1 cellular context compared by ENCODE assay signal in the genomic region with DNA sequence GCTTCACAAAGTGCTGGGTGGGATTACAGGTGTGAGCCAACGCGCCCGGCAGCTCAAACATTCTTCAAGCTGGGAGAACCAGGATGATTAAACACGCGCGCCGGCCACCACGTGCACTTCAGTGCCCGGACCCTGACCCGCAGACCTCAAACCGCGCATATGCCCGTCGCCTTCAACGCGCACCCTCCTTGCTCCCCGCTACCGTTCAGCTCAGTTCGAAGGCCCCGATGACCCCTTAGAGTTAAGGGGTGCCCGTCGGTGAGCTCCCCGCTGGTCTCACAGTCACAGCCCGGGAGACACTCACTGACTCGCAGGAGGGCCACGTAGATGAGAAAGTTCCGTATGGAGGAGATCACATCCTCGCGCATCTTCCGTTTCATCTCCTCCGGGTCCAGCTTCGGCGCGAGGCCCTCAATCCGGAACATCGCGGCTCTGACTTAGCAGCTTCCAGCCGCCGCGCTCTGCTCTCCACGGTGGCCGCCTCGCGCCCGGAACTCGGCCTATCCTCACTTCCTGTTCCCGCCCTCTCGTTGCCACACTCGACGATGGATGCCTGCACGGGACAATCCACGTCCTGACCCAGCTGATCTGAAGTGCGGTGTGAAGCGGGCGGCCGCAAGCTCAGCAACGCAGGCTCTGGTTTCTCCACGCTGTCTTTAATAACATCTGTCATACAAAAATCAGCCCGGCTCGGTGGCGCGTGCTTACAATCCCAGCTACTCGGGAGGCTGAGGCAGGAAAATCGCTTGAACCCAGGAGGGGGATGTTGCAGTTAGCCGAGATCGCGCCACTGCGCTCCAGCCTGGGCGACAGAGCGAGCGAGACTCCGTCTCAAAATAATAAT.
TF ChIP-seq lines count a peak whose summit lies in the region.

TSS of gene TOMM5 (minus strand) at position 490 of the 844 bp plus-strand sequence. CDS start at position 425, 65 bp downstream.

TF ChIP-seq in K562, 482 proteins besides CTCF, POLR2A, EP300 and RAD21 (continued from another document and continues in another):
- TF ChIP-seq FOXM1 (IDR thresholded peaks at IDR 0.05; ENCODE audit: low read depth) (no peak; the same call in 1 of the 2 replicates), FOXM1 (CRISPR knock-in tag; IDR thresholded peaks at IDR 0.05; ENCODE audit: low read depth) (no peak), DACH1 (IDR thresholded peaks at IDR 0.05; ENCODE audit: partially characterized antibody) (no peak), CREBBP (IDR thresholded peaks at IDR 0.05; ENCODE audit: low read depth, low read length) (no peak), ZNF253 (CRISPR knock-in tag; conservative IDR thresholded peaks at IDR 0.05) (no peak), CREM (IDR thresholded peaks at IDR 0.05; ENCODE audit: low read depth) (peak; percentile 87), ZNF24 (IDR thresholded peaks at IDR 0.05) (peak; percentile 23; the same call in 1 of the 2 replicates), MCM7 (IDR thresholded peaks at IDR 0.05) (no peak), ZNF639 (CRISPR knock-in tag; conservative IDR thresholded peaks at IDR 0.05 in 1 of 2, IDR thresholded peaks at IDR 0.05 in 1 of 2) (no peak; a peak in 2 of 4 replicates), GTF3C2 (IDR thresholded peaks at IDR 0.05; ENCODE audit: borderline replicate concordance, extremely low read depth, insufficient read length) (no peak), ZNF408 (CRISPR knock-in tag; IDR thresholded peaks at IDR 0.05; ENCODE audit: low read depth) (no peak), CREB5 (CRISPR knock-in tag; IDR thresholded peaks at IDR 0.05) (0 out of 2 replicates have a peak, but pooled peaks have one; percentile 35), HDAC8 (tag; IDR thresholded peaks at IDR 0.05) (0 out of 2 replicates have a peak, but pooled peaks have one; percentile 66), ZNF707 (CRISPR knock-in tag; conservative IDR thresholded peaks at IDR 0.05) (no peak; the same call in 1 of the 2 replicates), EWSR1 (IDR thresholded peaks at IDR 0.05; ENCODE audit: borderline replicate concordance, low read depth, partially characterized antibody) (no peak), ZNF324 (CRISPR knock-in tag; IDR thresholded peaks at IDR 0.05) (no peak), EHMT2 (IDR thresholded peaks at IDR 0.05) (no peak), PHB (CRISPR knock-in tag; IDR thresholded peaks at IDR 0.05) (0 out of 2 replicates have a peak, but pooled peaks have one; percentile 35), SMARCA4 (IDR thresholded peaks at IDR 0.05) (no peak), IRF9 (tag; IDR thresholded peaks at IDR 0.05) (no peak), RHOXF2B (CRISPR knock-in tag; conservative IDR thresholded peaks at IDR 0.05) (no peak), EGR1 (conservative IDR thresholded peaks at IDR 0.05) (no peak), ZNF436 (CRISPR knock-in tag; IDR thresholded peaks at IDR 0.05) (no peak), RBM34 (IDR thresholded peaks at IDR 0.05; ENCODE audit: borderline replicate concordance, insufficient read depth, low read length) (no peak), SRSF3 (IDR thresholded peaks at IDR 0.05; ENCODE audit: insufficient read depth, low read length) (0 out of 2 replicates have a peak, but pooled peaks have one; percentile 43), ZNF77 (CRISPR knock-in tag; IDR thresholded peaks at IDR 0.05) (no peak), SMARCB1 (IDR thresholded peaks at IDR 0.05; ENCODE audit: insufficient read length, low read depth) (no peak), CEBPB (tag; IDR thresholded peaks at IDR 0.05) (peak; percentile 98), SIX5 (IDR thresholded peaks at IDR 0.05; ENCODE audit: borderline replicate concordance in 1 of 2, insufficient read depth in 1 of 2, low read depth in 1 of 2, low read length in 2 of 2) (no peak; a peak in 1 of 4 replicates), NFIC (IDR thresholded peaks at IDR 0.05) (peak; percentile 66), PTBP1 (IDR thresholded peaks at IDR 0.05; ENCODE audit: low read depth, low read length) (no peak), ATF3 (IDR thresholded peaks at IDR 0.05) (peak; percentile 28; the same call in 1 of the 2 replicates), ATF3 (CRISPR knock-in tag; conservative IDR thresholded peaks at IDR 0.05) (0 out of 2 replicates have a peak, but pooled peaks have one; percentile 75), CBX3 (IDR thresholded peaks at IDR 0.05; ENCODE audit: borderline replicate concordance in 1 of 2, low read length in 2 of 2) (peak in 1 of 2 experiments; percentile 92; a peak in 2 of 3 replicates), ELK3 (CRISPR knock-in tag; IDR thresholded peaks at IDR 0.05) (no peak)
- TF ChIP-seq, protein P1, sequence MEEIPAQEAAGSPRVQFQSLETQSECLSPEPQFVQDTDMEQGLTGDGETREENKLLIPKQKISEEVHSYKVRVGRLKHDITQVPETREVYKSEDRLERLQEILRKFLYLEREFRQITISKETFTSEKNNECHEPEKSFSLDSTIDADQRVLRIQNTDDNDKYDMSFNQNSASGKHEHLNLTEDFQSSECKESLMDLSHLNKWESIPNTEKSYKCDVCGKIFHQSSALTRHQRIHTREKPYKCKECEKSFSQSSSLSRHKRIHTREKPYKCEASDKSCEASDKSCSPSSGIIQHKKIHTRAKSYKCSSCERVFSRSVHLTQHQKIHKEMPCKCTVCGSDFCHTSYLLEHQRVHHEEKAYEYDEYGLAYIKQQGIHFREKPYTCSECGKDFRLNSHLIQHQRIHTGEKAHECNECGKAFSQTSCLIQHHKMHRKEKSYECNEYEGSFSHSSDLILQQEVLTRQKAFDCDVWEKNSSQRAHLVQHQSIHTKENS (CRISPR knock-in tag; IDR thresholded peaks at IDR 0.05): no peak
- TF ChIP-seq, protein P2, sequence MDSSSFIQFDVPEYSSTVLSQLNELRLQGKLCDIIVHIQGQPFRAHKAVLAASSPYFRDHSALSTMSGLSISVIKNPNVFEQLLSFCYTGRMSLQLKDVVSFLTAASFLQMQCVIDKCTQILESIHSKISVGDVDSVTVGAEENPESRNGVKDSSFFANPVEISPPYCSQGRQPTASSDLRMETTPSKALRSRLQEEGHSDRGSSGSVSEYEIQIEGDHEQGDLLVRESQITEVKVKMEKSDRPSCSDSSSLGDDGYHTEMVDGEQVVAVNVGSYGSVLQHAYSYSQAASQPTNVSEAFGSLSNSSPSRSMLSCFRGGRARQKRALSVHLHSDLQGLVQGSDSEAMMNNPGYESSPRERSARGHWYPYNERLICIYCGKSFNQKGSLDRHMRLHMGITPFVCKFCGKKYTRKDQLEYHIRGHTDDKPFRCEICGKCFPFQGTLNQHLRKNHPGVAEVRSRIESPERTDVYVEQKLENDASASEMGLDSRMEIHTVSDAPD (CRISPR knock-in tag; IDR thresholded peaks at IDR 0.05): no peak
- TF ChIP-seq, protein P3, sequence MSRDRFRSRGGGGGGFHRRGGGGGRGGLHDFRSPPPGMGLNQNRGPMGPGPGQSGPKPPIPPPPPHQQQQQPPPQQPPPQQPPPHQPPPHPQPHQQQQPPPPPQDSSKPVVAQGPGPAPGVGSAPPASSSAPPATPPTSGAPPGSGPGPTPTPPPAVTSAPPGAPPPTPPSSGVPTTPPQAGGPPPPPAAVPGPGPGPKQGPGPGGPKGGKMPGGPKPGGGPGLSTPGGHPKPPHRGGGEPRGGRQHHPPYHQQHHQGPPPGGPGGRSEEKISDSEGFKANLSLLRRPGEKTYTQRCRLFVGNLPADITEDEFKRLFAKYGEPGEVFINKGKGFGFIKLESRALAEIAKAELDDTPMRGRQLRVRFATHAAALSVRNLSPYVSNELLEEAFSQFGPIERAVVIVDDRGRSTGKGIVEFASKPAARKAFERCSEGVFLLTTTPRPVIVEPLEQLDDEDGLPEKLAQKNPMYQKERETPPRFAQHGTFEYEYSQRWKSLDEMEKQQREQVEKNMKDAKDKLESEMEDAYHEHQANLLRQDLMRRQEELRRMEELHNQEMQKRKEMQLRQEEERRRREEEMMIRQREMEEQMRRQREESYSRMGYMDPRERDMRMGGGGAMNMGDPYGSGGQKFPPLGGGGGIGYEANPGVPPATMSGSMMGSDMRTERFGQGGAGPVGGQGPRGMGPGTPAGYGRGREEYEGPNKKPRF (IDR thresholded peaks at IDR 0.05; ENCODE audit: low read depth, low read length): no peak
- TF ChIP-seq, protein P4, sequence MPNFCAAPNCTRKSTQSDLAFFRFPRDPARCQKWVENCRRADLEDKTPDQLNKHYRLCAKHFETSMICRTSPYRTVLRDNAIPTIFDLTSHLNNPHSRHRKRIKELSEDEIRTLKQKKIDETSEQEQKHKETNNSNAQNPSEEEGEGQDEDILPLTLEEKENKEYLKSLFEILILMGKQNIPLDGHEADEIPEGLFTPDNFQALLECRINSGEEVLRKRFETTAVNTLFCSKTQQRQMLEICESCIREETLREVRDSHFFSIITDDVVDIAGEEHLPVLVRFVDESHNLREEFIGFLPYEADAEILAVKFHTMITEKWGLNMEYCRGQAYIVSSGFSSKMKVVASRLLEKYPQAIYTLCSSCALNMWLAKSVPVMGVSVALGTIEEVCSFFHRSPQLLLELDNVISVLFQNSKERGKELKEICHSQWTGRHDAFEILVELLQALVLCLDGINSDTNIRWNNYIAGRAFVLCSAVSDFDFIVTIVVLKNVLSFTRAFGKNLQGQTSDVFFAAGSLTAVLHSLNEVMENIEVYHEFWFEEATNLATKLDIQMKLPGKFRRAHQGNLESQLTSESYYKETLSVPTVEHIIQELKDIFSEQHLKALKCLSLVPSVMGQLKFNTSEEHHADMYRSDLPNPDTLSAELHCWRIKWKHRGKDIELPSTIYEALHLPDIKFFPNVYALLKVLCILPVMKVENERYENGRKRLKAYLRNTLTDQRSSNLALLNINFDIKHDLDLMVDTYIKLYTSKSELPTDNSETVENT (CRISPR knock-in tag; IDR thresholded peaks at IDR 0.05): peak; percentile 88
- TF ChIP-seq, protein P5, sequence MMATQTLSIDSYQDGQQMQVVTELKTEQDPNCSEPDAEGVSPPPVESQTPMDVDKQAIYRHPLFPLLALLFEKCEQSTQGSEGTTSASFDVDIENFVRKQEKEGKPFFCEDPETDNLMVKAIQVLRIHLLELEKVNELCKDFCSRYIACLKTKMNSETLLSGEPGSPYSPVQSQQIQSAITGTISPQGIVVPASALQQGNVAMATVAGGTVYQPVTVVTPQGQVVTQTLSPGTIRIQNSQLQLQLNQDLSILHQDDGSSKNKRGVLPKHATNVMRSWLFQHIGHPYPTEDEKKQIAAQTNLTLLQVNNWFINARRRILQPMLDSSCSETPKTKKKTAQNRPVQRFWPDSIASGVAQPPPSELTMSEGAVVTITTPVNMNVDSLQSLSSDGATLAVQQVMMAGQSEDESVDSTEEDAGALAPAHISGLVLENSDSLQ (IDR thresholded peaks at IDR 0.05): peak; percentile 85
